Comparison of ENCODE assay signal across 13 cellular contexts in genomic region chr3:52234516-52235447, GRCh38. TPM values are rescaled to one million over a fixed set of nuclear protein-coding genes. Genes with fewer than 3 reads are reported as not detected.
DNase-seq lines count a peak whose midpoint lies in the region; ATAC-seq and TF ChIP-seq lines count a peak whose summit lies in the region.
"Had no signal": no experiment of that assay in that cellular context is flagged by ENCODE, and none has a peak within 500 bp of the region (broad histone marks: within the 10 kb centered on the region; RNA-seq: fewer than 3 reads in every experiment).

No MANE protein-coding gene starts in this region.

- H3K9me3 Mint-ChIP-seq in endodermal cell: no peaks in the 10 kb centered on the region

- no peak overlapping the region for H3K9ac ChIP-seq in endodermal cell (ENCODE audit: extremely low read depth, low read length, poor library complexity, severe bottlenecking)
- no peak overlapping the region for H3K9ac ChIP-seq in mesendoderm (ENCODE audit: low read length)

- TF ChIP-seq CTCF in GM10266 (IDR thresholded peaks at IDR 0.05; ENCODE audit: control insufficient read depth, insufficient read depth, low read depth, missing control alignments): peak; percentile 3
- TF ChIP-seq CTCF in RWPE2 (IDR thresholded peaks at IDR 0.05; ENCODE audit: poor library complexity, severe bottlenecking): no peak
- peak; percentile 42 for TF ChIP-seq CTCF in endodermal cell (conservative IDR thresholded peaks at IDR 0.05)
- TF ChIP-seq CTCF in gastrocnemius medialis (IDR thresholded peaks at IDR 0.05 in 4 of 5, conservative IDR thresholded peaks at IDR 0.05 in 1 of 5): peak in 2 of 5 experiments; percentile 48 to 61

- no peaks in the 10 kb centered on the region for H3K9me3 ChIP-seq in RWPE2 (ENCODE audit: severe bottlenecking)
- no peaks in the 10 kb centered on the region for H3K9me3 ChIP-seq in endodermal cell (ENCODE audit: control insufficient read depth, low read length)
- no peaks in the 10 kb centered on the region for H3K9me3 ChIP-seq in gastrocnemius medialis
- H3K9me3 ChIP-seq: ascending aorta had no signal

- H3K27ac ChIP-seq in RWPE2 (ENCODE audit: poor library complexity, severe bottlenecking) (no peak overlapping the region), endodermal cell (ENCODE audit: low read depth, low read length) (no peak overlapping the region), gastrocnemius medialis (peak overlapping the region; percentile 99 to 100 (median 100)), mesendoderm (ENCODE audit: low read depth, low read length) (no peak overlapping the region)

- H3K4me3 ChIP-seq in RWPE2 (ENCODE audit: severe bottlenecking) (no peak overlapping the region), endodermal cell (ENCODE audit: low read length) (no peak overlapping the region), gastrocnemius medialis (peak overlapping the region; percentile 70 to 83 (median 70)), mesendoderm (ENCODE audit: low read length) (no peak overlapping the region)
- H3K4me3 ChIP-seq: ascending aorta had no signal

- H3K27me3 ChIP-seq in RWPE2 (ENCODE audit: insufficient read depth, poor library complexity, severe bottlenecking) (no peaks in the 10 kb centered on the region), endodermal cell (ENCODE audit: control insufficient read depth, insufficient read depth, low read length, poor library complexity, severe bottlenecking) (no peaks in the 10 kb centered on the region), gastrocnemius medialis (no peaks in the 10 kb centered on the region), mesendoderm (ENCODE audit: insufficient read depth, low read length, poor library complexity) (no peaks in the 10 kb centered on the region)
- H3K27me3 ChIP-seq: ascending aorta had no signal

- no peaks in the 10 kb centered on the region for H3K27me3 Mint-ChIP-seq in endodermal cell (ENCODE audit: insufficient read depth)

- H3K36me3 ChIP-seq in RWPE2 (ENCODE audit: low read depth) (peaks cover 49% of the 10 kb centered on the region), endodermal cell (ENCODE audit: control insufficient read depth, insufficient read depth, low read length) (peaks cover 18% of the 10 kb centered on the region), gastrocnemius medialis (peaks cover 0 to 20% of the 10 kb centered on the region in 2 donors), mesendoderm (ENCODE audit: control insufficient read depth, insufficient read depth, low read length) (peaks cover 4% of the 10 kb centered on the region)

- peaks cover 20% of the 10 kb centered on the region for H3K36me3 Mint-ChIP-seq in endodermal cell (ENCODE audit: low read depth)

- intact Hi-C loops in gastrocnemius medialis (cut with DNase I; ENCODE audit: low total_unique reads): loop anchor here (1.0 to 10.0 kb wide), 3 partner anchors 44 to 610 kb away; partner anchors contain the start of genes TNNC1 and WDR82

- in situ Hi-C loops in gastrocnemius medialis (cut with MboI; ENCODE audit: low sequenced_read_pairs in 4 of 4): loop anchor here in 3 of 4 donors (5.0 to 10.0 kb wide), 3 partner anchors 43 to 110 kb away; partner anchors contain the start of gene WDR82 (in 2 of the 3)

- no peak overlapping the region for H3K56ac ChIP-seq in mesendoderm (ENCODE audit: low read length)

- no peak overlapping the region for H3K27ac Mint-ChIP-seq in endodermal cell

- H3K4me3 Mint-ChIP-seq in endodermal cell: no peak overlapping the region

- H3K79me2 ChIP-seq in mesendoderm (ENCODE audit: control insufficient read depth, insufficient read depth, low read length): peaks cover 2% of the 10 kb centered on the region

- no peak overlapping the region for H2AK5ac ChIP-seq in mesendoderm (ENCODE audit: low read length)

- no peak for ATAC-seq in RWPE2 (ENCODE audit: low read depth)
- ATAC-seq in gastrocnemius medialis: peak; percentile 57 to 62
- ATAC-seq in HG03108 (IDR thresholded peaks at IDR 0.05; ENCODE audit: unreplicated experiment): no peak
- ATAC-seq: sciatic nerve had no signal

- H3K4ac ChIP-seq in mesendoderm (ENCODE audit: low read depth, low read length): no peak overlapping the region

- H3K4me2 ChIP-seq in mesendoderm (ENCODE audit: low read length): no peak overlapping the region

- H3K79me1 ChIP-seq in mesendoderm (ENCODE audit: low read length): peaks cover 4% of the 10 kb centered on the region

- H4K8ac ChIP-seq in mesendoderm (ENCODE audit: low read depth, low read length): no peak overlapping the region

- no peak overlapping the region for H2BK5ac ChIP-seq in mesendoderm (ENCODE audit: low read length)

- TF ChIP-seq POLR2A in gastrocnemius medialis (IDR thresholded peaks at IDR 0.05): peak; percentile 97 to 98

- H3K23ac ChIP-seq in mesendoderm (ENCODE audit: low read length): no peak overlapping the region

- H3K4me1 Mint-ChIP-seq in endodermal cell: peaks cover 14% of the 10 kb centered on the region

- no peak overlapping the region for H4K5ac ChIP-seq in mesendoderm (ENCODE audit: low read length)

- no peak overlapping the region for H3K18ac ChIP-seq in mesendoderm (ENCODE audit: low read length)

- no peak for DNase-seq in GM10266 (ENCODE audit: extremely low spot score)
- peak; percentile 45 for DNase-seq in RWPE2 (ENCODE audit: low spot score)
- no peak for DNase-seq in endodermal cell
- DNase-seq in gastrocnemius medialis: peak; percentile 86 to 93
- DNase-seq in NOMO-1 treated with DMSO at 0.1 percent for 48 hours (lab: John Stamatoyannopoulos, UW; ENCODE audit: unreplicated experiment): no peak
- no peak for DNase-seq in mesendoderm
- DNase-seq: GF-D8, MV-4-11, T-helper 2 cell had no signal

- H2BK120ac ChIP-seq in mesendoderm (ENCODE audit: low read depth, low read length): no peak overlapping the region

- no peak overlapping the region for H2BK15ac ChIP-seq in mesendoderm (replicated peaks; ENCODE audit: low read depth)

- 84 to 89% methylated on average over 4 to 15 of the region's 15 CpGs for WGBS in endodermal cell (ENCODE audit: insufficient coverage in 1 of 2, insufficient read length in 1 of 2), 2 experiments
- WGBS in mesendoderm (ENCODE audit: extremely low coverage, insufficient coverage, low lambda C conversion rate): no CpG with 5 or more reads among the region's 15 CpGs

- H3K4me1 ChIP-seq in RWPE2 (ENCODE audit: insufficient read depth, poor library complexity, severe bottlenecking) (peaks cover 13% of the 10 kb centered on the region), endodermal cell (ENCODE audit: control insufficient read depth, insufficient read depth, low read length) (peaks cover 4% of the 10 kb centered on the region), gastrocnemius medialis (peaks cover 59 to 67% of the 10 kb centered on the region in 2 donors), mesendoderm (ENCODE audit: control insufficient read depth, low read depth, low read length) (peaks cover 5% of the 10 kb centered on the region)

RNA-seq across cellular contexts. Expression of gene TWF2, which starts 4.2 kb away (rescaled TPM):
- total RNA-seq in endodermal cell (10 to 100 TPM; 40.7 to 41.9 TPM), gastrocnemius medialis (100 to 1,000 TPM in 3 of 4 donors, 10 to 100 TPM in 1; 99.2 to 222 (median 168) TPM)
- 32.6 TPM for polyA plus RNA-seq in endodermal cell (2013, experiment 1 of 2)
- 27.3 TPM for polyA plus RNA-seq in endodermal cell (2013, experiment 2 of 2)
- polyA plus RNA-seq in mesendoderm (2013, experiment 1 of 2): 29.5 TPM
- polyA plus RNA-seq in mesendoderm (2013, experiment 2 of 2): 29.7 TPM

RNA-seq across cellular contexts. Expression of gene TLR9, which starts 9.3 kb away (rescaled TPM):
- total RNA-seq in endodermal cell: under 1 TPM in 1 of 2 donors, not detected in 1; 0.11 TPM
- polyA plus RNA-seq in endodermal cell (2013, experiment 1 of 2): 0.18 TPM
- 0.17 TPM for polyA plus RNA-seq in endodermal cell (2013, experiment 2 of 2)
- total RNA-seq in gastrocnemius medialis: under 1 TPM in 3 of 4 donors, not detected in 1; 0.07 to 0.41 (median 0.13) TPM
- polyA plus RNA-seq in mesendoderm (2013, experiment 1 of 2): not detected
- polyA plus RNA-seq in mesendoderm (2013, experiment 2 of 2): 0.01 TPM
- total RNA-seq: ascending aorta, HT1080 had no signal

RNA-seq across cellular contexts. Expression of gene PPM1M, which starts 10.8 kb away (rescaled TPM):
- total RNA-seq in endodermal cell (1 to 10 TPM; 6.7 to 6.8 TPM), gastrocnemius medialis (1 to 10 TPM in 3 of 4 donors, under 1 TPM in 1; 0.97 to 5.2 (median 3.5) TPM)
- polyA plus RNA-seq in endodermal cell (2013, experiment 1 of 2): 4.8 TPM
- polyA plus RNA-seq in endodermal cell (2013, experiment 2 of 2): 3.8 TPM
- polyA plus RNA-seq in mesendoderm (2013, experiment 1 of 2): 2.1 TPM
- polyA plus RNA-seq in mesendoderm (2013, experiment 2 of 2): 1.8 TPM

RNA-seq across cellular contexts. Expression of gene ALAS1, which starts 36.8 kb away (rescaled TPM):
- total RNA-seq in endodermal cell (10 to 100 TPM; 33.6 to 50.1 TPM), gastrocnemius medialis (10 to 100 TPM; 61.0 to 99.8 (median 68.4) TPM)
- polyA plus RNA-seq in endodermal cell (2013, experiment 1 of 2): 49.3 TPM
- polyA plus RNA-seq in endodermal cell (2013, experiment 2 of 2): 41.2 TPM
- polyA plus RNA-seq in mesendoderm (2013, experiment 1 of 2): 27.9 TPM
- polyA plus RNA-seq in mesendoderm (2013, experiment 2 of 2): 28.4 TPM

RNA-seq across cellular contexts. Expression of gene WDR82, which starts 43.7 kb away (rescaled TPM):
- total RNA-seq in endodermal cell (10 to 100 TPM; 78.4 to 84.2 TPM), gastrocnemius medialis (10 to 100 TPM; 54.1 to 64.9 (median 59.3) TPM)
- 95.1 TPM for polyA plus RNA-seq in endodermal cell (2013, experiment 1 of 2)
- 88.3 TPM for polyA plus RNA-seq in endodermal cell (2013, experiment 2 of 2)
- 39.2 TPM for polyA plus RNA-seq in mesendoderm (2013, experiment 1 of 2)
- polyA plus RNA-seq in mesendoderm (2013, experiment 2 of 2): 38.6 TPM

Comparison
In these comparisons a context has a peak if more than half of its experiments do, and no peak if none do; other contexts are left out.
1. DNase-seq: peak in RWPE2 (single experiment) and gastrocnemius medialis (2 of 2); none in GM10266 (single experiment), endodermal cell (single experiment), NOMO-1 treated with DMSO at 0.1 percent for 48 hours (single experiment) and mesendoderm (single experiment).
2. ATAC-seq: peak in gastrocnemius medialis (2 of 2); none in RWPE2 (single experiment) and HG03108 (single experiment).
3. H3K27ac ChIP-seq: peak in gastrocnemius medialis (4 of 4); none in RWPE2 (single experiment), endodermal cell (single experiment) and mesendoderm (single experiment).
4. H3K4me3 ChIP-seq: peak in gastrocnemius medialis (4 of 4); none in RWPE2 (single experiment), endodermal cell (single experiment) and mesendoderm (single experiment).